Comparison of ENCODE assay signal across 15 cellular contexts in the genomic region with DNA sequence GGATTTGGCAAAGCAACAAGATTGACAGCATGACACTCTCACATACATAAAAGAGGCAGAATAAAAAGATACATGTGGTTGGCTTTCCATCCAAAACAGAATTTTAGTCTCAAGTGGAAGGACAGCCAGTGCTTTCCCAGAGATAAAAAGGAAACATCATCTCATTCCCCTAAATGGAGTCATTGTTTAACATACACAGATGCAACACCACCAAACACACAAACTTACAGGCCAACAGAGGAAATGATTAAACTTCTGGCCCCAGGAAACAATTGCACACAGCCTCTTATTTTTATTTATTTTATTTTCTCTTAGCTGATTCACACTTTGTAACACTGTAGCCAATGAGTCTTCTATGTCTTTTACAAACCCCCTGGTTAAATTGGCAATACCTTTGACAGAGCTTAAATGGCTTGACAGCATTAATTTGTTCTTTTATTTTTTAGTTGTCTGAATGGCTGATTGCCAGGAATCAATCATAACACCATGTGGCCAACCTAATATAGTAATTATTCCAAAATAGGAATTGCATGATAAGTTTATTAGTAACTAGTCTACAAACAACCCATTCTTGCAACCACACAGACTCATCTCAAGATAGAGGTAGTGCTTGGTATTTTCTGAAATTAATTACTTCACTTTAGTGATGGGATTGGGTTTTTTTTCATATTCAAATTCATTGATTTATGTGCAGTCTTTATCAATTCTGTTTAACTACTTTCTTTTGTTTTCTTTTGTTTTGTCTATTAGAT.
DNase-seq lines count a peak whose midpoint lies in the region; ATAC-seq lines count a peak whose summit lies in the region.
"Had no signal": no experiment of that assay in that cellular context is flagged by ENCODE, and none has a peak within 500 bp of the region (broad histone marks: within the 10 kb centered on the region; RNA-seq: fewer than 3 reads in every experiment).

No MANE protein-coding gene starts in this region.

- no peaks in the 10 kb centered on the region for H3K36me3 ChIP-seq in mesenchymal stem cell (ENCODE audit: control insufficient read depth in 1 of 2, insufficient read depth in 2 of 2, low read depth in 1 of 2, low read length in 2 of 2)
- no peaks in the 10 kb centered on the region for H3K36me3 ChIP-seq in aorta (ENCODE audit: control insufficient read depth in 1 of 2, insufficient read depth in 2 of 2, low read length in 1 of 2)

- intact Hi-C loops in aorta (cut with DNase I), result no loop called here

- no peak overlapping the region for H2BK12ac ChIP-seq in mesenchymal stem cell (ENCODE audit: low read length in 2 of 2)

- DNase-seq in COLO829 (ENCODE audit: low spot score) (peak; percentile 61), NCI-H1105 treated with DMSO at 0.1 percent for 48 hours (lab: John Stamatoyannopoulos, UW) (peak; percentile 47), epithelial cell of prostate (ENCODE audit: low read depth, low spot score) (peak; percentile 27), mesenchymal stem cell (peak; percentile 81), aorta (no peak)
- DNase-seq in activated CD8-positive, alpha-beta memory T cell treated with anti-CD3 and anti-CD28 coated beads, Interleukin-2, amount 10 ng/mL, durations not matched to agents 7 days and 5 days, result no peak
- no peak for DNase-seq in stimulated activated CD4-positive, alpha-beta T cell treated with anti-CD3 and anti-CD28 coated beads, Interleukin-4, amount 100 ng/mL, for 1 hour
- DNase-seq: amniotic stem cell; effector CD4-positive, alpha-beta T cell; SHP77; stimulated activated CD8-positive, alpha-beta memory T cell treated with anti-CD3 and anti-CD28 coated beads, Interleukin-4, amount 100 ng/mL, for 48 hours had no signal

- H3K23ac ChIP-seq in mesenchymal stem cell (ENCODE audit: low read length in 2 of 2), result no peak overlapping the region

- no peaks in the 10 kb centered on the region for H3K27me3 ChIP-seq in mesenchymal stem cell (ENCODE audit: control insufficient read depth in 1 of 2, insufficient read depth in 1 of 2, low read length in 2 of 2)
- H3K27me3 ChIP-seq in aorta (ENCODE audit: control insufficient read depth in 1 of 2, insufficient read depth in 2 of 2, low read length in 1 of 2), result no peaks in the 10 kb centered on the region

- H3K9me3 ChIP-seq in mesenchymal stem cell (ENCODE audit: control insufficient read depth, low read length) (peaks cover 13% of the 10 kb centered on the region), aorta (ENCODE audit: control insufficient read depth, low read length) (no peaks in the 10 kb centered on the region)

- H3K4me1 Mint-ChIP-seq in activated CD8-positive, alpha-beta memory T cell treated with anti-CD3 and anti-CD28 coated beads, Interleukin-2, amount 10 ng/mL, durations not matched to agents 7 days and 5 days, result no peaks in the 10 kb centered on the region

- H2BK15ac ChIP-seq in mesenchymal stem cell (ENCODE audit: low read depth, poor library complexity, severe bottlenecking), result no peak overlapping the region

- no peak overlapping the region for H2AK5ac ChIP-seq in mesenchymal stem cell (ENCODE audit: low read length, severe bottlenecking)

- H3K27ac ChIP-seq in epithelial cell of prostate (peak overlapping the region; percentile 37), mesenchymal stem cell (ENCODE audit: low read length, poor library complexity, severe bottlenecking) (no peak overlapping the region), aorta (ENCODE audit: low read depth in 1 of 2, low read length in 2 of 2) (no peak overlapping the region)
- H3K27ac ChIP-seq: C4-2B, KMS-11, VCaP had no signal

- H3K4me3 Mint-ChIP-seq in activated CD8-positive, alpha-beta memory T cell treated with anti-CD3 and anti-CD28 coated beads, Interleukin-2, amount 10 ng/mL, durations not matched to agents 7 days and 5 days, result no peak overlapping the region

- no peak overlapping the region for H3K14ac ChIP-seq in mesenchymal stem cell (ENCODE audit: low read length in 2 of 2)

- no peak overlapping the region for H3K27ac Mint-ChIP-seq in activated CD8-positive, alpha-beta memory T cell treated with anti-CD3 and anti-CD28 coated beads, Interleukin-2, amount 10 ng/mL, durations not matched to agents 7 days and 5 days

- H3K36me3 Mint-ChIP-seq in activated CD8-positive, alpha-beta memory T cell treated with anti-CD3 and anti-CD28 coated beads, Interleukin-2, amount 10 ng/mL, durations not matched to agents 7 days and 5 days, result no peaks in the 10 kb centered on the region

- H3K4me3 ChIP-seq in mesenchymal stem cell (ENCODE audit: insufficient read depth in 1 of 2, low read depth in 1 of 2, low read length in 2 of 2) (no peak overlapping the region), aorta (ENCODE audit: low read length in 2 of 2) (no peak overlapping the region)

- no peak overlapping the region for H4K91ac ChIP-seq in mesenchymal stem cell (ENCODE audit: low read length)

- H3K79me1 ChIP-seq in mesenchymal stem cell (replicated peaks; ENCODE audit: low read length, poor library complexity, severe bottlenecking), result no peaks in the 10 kb centered on the region

- H4K8ac ChIP-seq in mesenchymal stem cell (ENCODE audit: low read length), result no peak overlapping the region

- H2BK120ac ChIP-seq in mesenchymal stem cell (ENCODE audit: low read depth, low read length), result peak overlapping the region; percentile 34

- no peak overlapping the region for H3K4me2 ChIP-seq in mesenchymal stem cell (ENCODE audit: low read length, poor library complexity, severe bottlenecking)
- H3K4me2 ChIP-seq: KMS-11 had no signal

- no peaks in the 10 kb centered on the region for H3K27me3 Mint-ChIP-seq in activated CD8-positive, alpha-beta memory T cell treated with anti-CD3 and anti-CD28 coated beads, Interleukin-2, amount 10 ng/mL, durations not matched to agents 7 days and 5 days

- no peak overlapping the region for H2AFZ ChIP-seq in mesenchymal stem cell (ENCODE audit: low read depth, low read length)

- ATAC-seq in aorta (ENCODE audit: low FRiP score) (no peak), HG02840 (IDR thresholded peaks at IDR 0.05; ENCODE audit: low FRiP score, unreplicated experiment) (no peak)
- no peak for ATAC-seq in activated CD8-positive, alpha-beta memory T cell treated with anti-CD3 and anti-CD28 coated beads, Interleukin-2, amount 10 ng/mL, durations not matched to agents 7 days and 5 days

- peaks cover 2% of the 10 kb centered on the region for H3K9me3 Mint-ChIP-seq in activated CD8-positive, alpha-beta memory T cell treated with anti-CD3 and anti-CD28 coated beads, Interleukin-2, amount 10 ng/mL, durations not matched to agents 7 days and 5 days (ENCODE audit: low read depth)

- H3K4ac ChIP-seq in mesenchymal stem cell (ENCODE audit: low read depth in 1 of 2, low read length in 2 of 2), result no peak overlapping the region

- no peak overlapping the region for H2BK5ac ChIP-seq in mesenchymal stem cell (ENCODE audit: low read depth, low read length, poor library complexity, severe bottlenecking)

- CTCF ChIA-PET in activated CD8-positive, alpha-beta memory T cell treated with anti-CD3 and anti-CD28 coated beads, Interleukin-2, amount 10 ng/mL, durations not matched to agents 7 days and 5 days (lab: Charles Lee), result no interaction called here

- H3K9ac ChIP-seq in mesenchymal stem cell (ENCODE audit: low read length), result no peak overlapping the region
- H3K9ac ChIP-seq: KMS-11 had no signal

- H3K4me1 ChIP-seq in mesenchymal stem cell (ENCODE audit: control insufficient read depth, insufficient read depth, low read depth, low read length), result no peaks in the 10 kb centered on the region
- no peaks in the 10 kb centered on the region for H3K4me1 ChIP-seq in aorta (ENCODE audit: control insufficient read depth in 1 of 2, insufficient read depth in 2 of 2, low read length in 2 of 2)

- peak overlapping the region in 1 of 2 experiments; percentile 33 for H3K18ac ChIP-seq in mesenchymal stem cell (ENCODE audit: low read depth in 1 of 2, low read length in 2 of 2)

Comparison
In these comparisons a context has a peak if more than half of its experiments do, and no peak if none do; other contexts are left out.
1. DNase-seq: peak in COLO829 (single experiment), NCI-H1105 treated with DMSO at 0.1 percent for 48 hours (single experiment), epithelial cell of prostate (single experiment) and mesenchymal stem cell (single experiment); none in aorta (0 of 2), activated CD8-positive, alpha-beta memory T cell treated with anti-CD3 and anti-CD28 coated beads, Interleukin-2, amount 10 ng/mL, durations not matched to agents 7 days and 5 days (single experiment) and stimulated activated CD4-positive, alpha-beta T cell treated with anti-CD3 and anti-CD28 coated beads, Interleukin-4, amount 100 ng/mL, for 1 hour (single experiment).